17 cellular contexts compared by ENCODE assay signal in genomic region chr5:78698218-78698751, GRCh38. TPM values are rescaled to one million over a fixed set of nuclear protein-coding genes. Genes with fewer than 3 reads are reported as not detected.
DNase-seq lines count a peak whose midpoint lies in the region; ATAC-seq and TF ChIP-seq lines count a peak whose summit lies in the region.
"Had no signal": no experiment of that assay in that cellular context is flagged by ENCODE, and none has a peak within 500 bp of the region (broad histone marks: within the 10 kb centered on the region; RNA-seq: fewer than 3 reads in every experiment).

No MANE protein-coding gene starts in this region.

- TF ChIP-seq EP300 in gastroesophageal sphincter (IDR thresholded peaks at IDR 0.05) = no peak

- H3K4me3 Mint-ChIP-seq in activated T-cell treated with anti-CD3 and anti-CD28 coated beads, Interleukin-2, amount 50 U/mL, for 72 hours = no peak overlapping the region
- H3K4me3 Mint-ChIP-seq: activated CD4-positive, alpha-beta memory T cell treated with anti-CD3 and anti-CD28 coated beads for 36 hours; activated naive CD4-positive, alpha-beta T cell treated with anti-CD3 and anti-CD28 coated beads, Interleukin-2, amount 10 ng/mL, durations not matched to agents 7 days and 5 days; CD8-positive, alpha-beta memory T cell had no signal

- TF ChIP-seq POLR2A in gastroesophageal sphincter (IDR thresholded peaks at IDR 0.05) (no peak), gastrocnemius medialis (IDR thresholded peaks at IDR 0.05) (no peak)

- H3K4me1 ChIP-seq in gastroesophageal sphincter = no peaks in the 10 kb centered on the region
- no peaks in the 10 kb centered on the region for H3K4me1 ChIP-seq in gastrocnemius medialis

- in situ Hi-C loops in astrocyte of the spinal cord (cut with HindIII; ENCODE audit: low sequenced_read_pairs) = no loop called here
- in situ Hi-C loops in gastrocnemius medialis (cut with MboI; ENCODE audit: low sequenced_read_pairs in 4 of 4) = no loop called here

- H3K27ac ChIP-seq in gastroesophageal sphincter (peak overlapping the region in 1 of 4 donors; percentile 26), gastrocnemius medialis (peak overlapping the region in 2 of 4 donors; percentile 19 to 32)
- H3K27ac ChIP-seq: HL-60, neutrophil had no signal

- no peak overlapping the region for H3K27ac Mint-ChIP-seq in activated T-cell treated with anti-CD3 and anti-CD28 coated beads, Interleukin-2, amount 50 U/mL, for 72 hours
- H3K27ac Mint-ChIP-seq: activated CD4-positive, alpha-beta memory T cell treated with anti-CD3 and anti-CD28 coated beads for 36 hours; activated naive CD4-positive, alpha-beta T cell treated with anti-CD3 and anti-CD28 coated beads, Interleukin-2, amount 10 ng/mL, durations not matched to agents 7 days and 5 days; CD8-positive, alpha-beta memory T cell had no signal

- H3K27me3 ChIP-seq in gastroesophageal sphincter = no peaks in the 10 kb centered on the region
- H3K27me3 ChIP-seq in gastrocnemius medialis = no peaks in the 10 kb centered on the region
- H3K27me3 ChIP-seq: neutrophil had no signal

- no peaks in the 10 kb centered on the region for H3K27me3 Mint-ChIP-seq in activated T-cell treated with anti-CD3 and anti-CD28 coated beads, Interleukin-2, amount 50 U/mL, for 72 hours (ENCODE audit: low read depth)
- H3K27me3 Mint-ChIP-seq: activated CD4-positive, alpha-beta memory T cell treated with anti-CD3 and anti-CD28 coated beads for 36 hours had no signal

- TF ChIP-seq CTCF in astrocyte of the spinal cord (IDR thresholded peaks at IDR 0.05; ENCODE audit: low read depth, low read length) (no peak), gastroesophageal sphincter (IDR thresholded peaks at IDR 0.05) (no peak), gastrocnemius medialis (IDR thresholded peaks at IDR 0.05 in 4 of 5, conservative IDR thresholded peaks at IDR 0.05 in 1 of 5) (no peak)

- WGBS in gastroesophageal sphincter (ENCODE audit: low coverage in 1 of 2), 2 donors = 64% methylated on average over 3 of the region's 4 CpGs; no CpG with 5 or more reads in 1 of the 2 donors

- intact Hi-C loops in gastrocnemius medialis (cut with DNase I; ENCODE audit: low total_unique reads) = no loop called here

- no peaks in the 10 kb centered on the region for H3K36me3 Mint-ChIP-seq in activated T-cell treated with anti-CD3 and anti-CD28 coated beads, Interleukin-2, amount 50 U/mL, for 72 hours (ENCODE audit: insufficient read depth in 2 of 2)
- H3K36me3 Mint-ChIP-seq: activated CD4-positive, alpha-beta memory T cell treated with anti-CD3 and anti-CD28 coated beads for 36 hours; activated naive CD4-positive, alpha-beta T cell treated with anti-CD3 and anti-CD28 coated beads, Interleukin-2, amount 10 ng/mL, durations not matched to agents 7 days and 5 days; CD8-positive, alpha-beta memory T cell had no signal

- H3K9me3 Mint-ChIP-seq in activated T-cell treated with anti-CD3 and anti-CD28 coated beads, Interleukin-2, amount 50 U/mL, for 72 hours = peaks cover 0 to 1% of the 10 kb centered on the region in 2 donors
- H3K9me3 Mint-ChIP-seq: activated CD4-positive, alpha-beta memory T cell treated with anti-CD3 and anti-CD28 coated beads for 36 hours; activated naive CD4-positive, alpha-beta T cell treated with anti-CD3 and anti-CD28 coated beads, Interleukin-2, amount 10 ng/mL, durations not matched to agents 7 days and 5 days had no signal

- no peaks in the 10 kb centered on the region for H3K4me1 Mint-ChIP-seq in activated T-cell treated with anti-CD3 and anti-CD28 coated beads, Interleukin-2, amount 50 U/mL, for 72 hours (ENCODE audit: low read depth)
- H3K4me1 Mint-ChIP-seq: activated naive CD4-positive, alpha-beta T cell treated with anti-CD3 and anti-CD28 coated beads, Interleukin-2, amount 10 ng/mL, durations not matched to agents 7 days and 5 days; CD8-positive, alpha-beta memory T cell had no signal

- peak; percentile 45 for DNase-seq in GM03348 (ENCODE audit: low spot score)
- DNase-seq in astrocyte of the spinal cord (ENCODE audit: low read depth, low spot score) = peak; percentile 64
- peak; percentile 35 to 67 for DNase-seq in gastrocnemius medialis
- no peak for DNase-seq in NCI-H187 treated with DMSO at 0.1 percent for 48 hours (lab: John Stamatoyannopoulos, UW)
- DNase-seq in COR-L47 (lab: John Stamatoyannopoulos, UW) = no peak
- no peak for DNase-seq in activated T-cell treated with anti-CD3 and anti-CD28 coated beads, Interleukin-2, amount 50 U/mL, for 72 hours
- DNase-seq in DMS 273 (lab: John Stamatoyannopoulos, UW; ENCODE audit: unreplicated experiment) = no peak
- DNase-seq: activated CD4-positive, alpha-beta memory T cell treated with anti-CD3 and anti-CD28 coated beads for 36 hours; activated naive CD4-positive, alpha-beta T cell treated with anti-CD3 and anti-CD28 coated beads, Interleukin-2, amount 10 ng/mL, durations not matched to agents 7 days and 5 days; CD8-positive, alpha-beta memory T cell; MV-4-11; NCI-H774; stimulated activated CD4-positive, alpha-beta T cell treated with anti-CD3 and anti-CD28 coated beads, Interleukin-2, amount 100 ng/mL, for 24 hours; substantia nigra had no signal

- peaks cover 0 to 6% (median 0%) of the 10 kb centered on the region in 3 donors for H3K9me3 ChIP-seq in gastroesophageal sphincter
- H3K9me3 ChIP-seq in gastrocnemius medialis = no peaks in the 10 kb centered on the region
- H3K9me3 ChIP-seq: neutrophil had no signal

- H3K4me3 ChIP-seq in astrocyte of the spinal cord (ENCODE audit: low read depth, low read length) = no peak overlapping the region
- no peak overlapping the region for H3K4me3 ChIP-seq in gastroesophageal sphincter
- no peak overlapping the region for H3K4me3 ChIP-seq in gastrocnemius medialis

- ATAC-seq in gastroesophageal sphincter (peak; percentile 91), gastrocnemius medialis (peak; percentile 85 to 86)
- no peak for ATAC-seq in activated T-cell treated with anti-CD3 and anti-CD28 coated beads, Interleukin-2, amount 50 U/mL, for 72 hours (replicated peaks in 1 of 2)

- no peaks in the 10 kb centered on the region for H3K36me3 ChIP-seq in gastroesophageal sphincter
- no peaks in the 10 kb centered on the region for H3K36me3 ChIP-seq in gastrocnemius medialis
- H3K36me3 ChIP-seq: neutrophil had no signal

RNA-seq across cellular contexts. Expression of gene LHFPL2, which starts 49.7 kb away (rescaled TPM):
- 10 to 100 TPM; 14.9 to 44.2 (median 39.3) TPM for total RNA-seq in gastroesophageal sphincter
- 1 to 10 TPM; 3.4 to 4.7 (median 3.5) TPM for total RNA-seq in gastrocnemius medialis
- total RNA-seq in activated T-cell treated with anti-CD3 and anti-CD28 coated beads, Interleukin-2, amount 50 U/mL, for 72 hours = under 1 TPM; 0.12 to 0.21 TPM

Comparison
In these comparisons a context has a peak if more than half of its experiments do, and no peak if none do; other contexts are left out.
1. DNase-seq: peak in GM03348 (single experiment), astrocyte of the spinal cord (single experiment) and gastrocnemius medialis (2 of 2); none in NCI-H187 treated with DMSO at 0.1 percent for 48 hours (single experiment), COR-L47 (single experiment), activated T-cell treated with anti-CD3 and anti-CD28 coated beads, Interleukin-2, amount 50 U/mL, for 72 hours (0 of 2) and DMS 273 (single experiment).
2. ATAC-seq: peak in gastroesophageal sphincter (single experiment) and gastrocnemius medialis (2 of 2); none in activated T-cell treated with anti-CD3 and anti-CD28 coated beads, Interleukin-2, amount 50 U/mL, for 72 hours (0 of 2).